In genomic region chr7:63876707-63877322, GRCh38 we compare ENCODE assay signal across 21 cellular contexts.
DNase-seq lines count a peak whose midpoint lies in the region; ATAC-seq, FAIRE-seq and TF ChIP-seq lines count a peak whose summit lies in the region.
"Had no signal": no experiment of that assay in that cellular context is flagged by ENCODE, and none has a peak within 500 bp of the region (broad histone marks: within the 10 kb centered on the region; RNA-seq: fewer than 3 reads in every experiment).

No MANE protein-coding gene starts in this region.

- ATAC-seq in A549 (no peak), HCT116 (no peak), K562 (no peak), GM21447 (IDR thresholded peaks at IDR 0.05; ENCODE audit: unreplicated experiment) (no peak)
- no peak for ATAC-seq in activated T-cell treated with anti-CD3 and anti-CD28 coated beads, Interleukin-2, amount 50 U/mL, for 4 hours
- ATAC-seq in stimulated activated naive CD8-positive, alpha-beta T cell treated with anti-CD3 and anti-CD28 coated beads, Interleukin-15, Interleukin-2, amounts not matched to agents 100 U/mL and 50 U/mL, for 24 hours, result no peak
- ATAC-seq: CD8-positive, alpha-beta T cell had no signal

- H3K56ac ChIP-seq in mesendoderm (ENCODE audit: low read length), result no peak overlapping the region

- H3K36me3 Mint-ChIP-seq in activated T-cell treated with anti-CD3 and anti-CD28 coated beads, Interleukin-2, amount 50 U/mL, for 4 hours (ENCODE audit: insufficient read depth), result peaks cover 3% of the 10 kb centered on the region

- no peak overlapping the region for H3K4me3 Mint-ChIP-seq in activated T-cell treated with anti-CD3 and anti-CD28 coated beads, Interleukin-2, amount 50 U/mL, for 4 hours
- H3K4me3 Mint-ChIP-seq: B cell; CD8-positive, alpha-beta T cell; H9 had no signal

- H3K9me2 ChIP-seq in HCT116 (ENCODE audit: insufficient read depth), result no peaks in the 10 kb centered on the region

- H2BK15ac ChIP-seq in mesendoderm (replicated peaks; ENCODE audit: low read depth), result no peak overlapping the region

- H3K4me1 ChIP-seq in A549, result no peaks in the 10 kb centered on the region
- H3K4me1 ChIP-seq in HCT116 (ENCODE audit: control insufficient read depth in 1 of 2, insufficient read depth in 2 of 2, low read length in 2 of 2), result no peaks in the 10 kb centered on the region
- no peaks in the 10 kb centered on the region for H3K4me1 ChIP-seq in K562 (replicated peaks in 1 of 2; ENCODE audit: control insufficient read depth in 2 of 2, insufficient read depth in 2 of 2, low read length in 2 of 2)
- no peaks in the 10 kb centered on the region for H3K4me1 ChIP-seq in mesendoderm (ENCODE audit: control insufficient read depth, low read depth, low read length)
- H3K4me1 ChIP-seq: BLaER1 treated with 17β-estradiol and CSF1 and Interleukin-3, amounts not matched to agents 10 nM and 100 nM had no signal

- TF ChIP-seq CTCF in A549 (IDR thresholded peaks at IDR 0.05), result no peak
- no peak for TF ChIP-seq CTCF in HCT116 (IDR thresholded peaks at IDR 0.05 in 2 of 3, conservative IDR thresholded peaks at IDR 0.05 in 1 of 3; ENCODE audit: borderline replicate concordance in 1 of 3, insufficient read depth in 1 of 3, low read depth in 2 of 3, low read length in 2 of 3)
- no peak for TF ChIP-seq CTCF in K562 (IDR thresholded peaks at IDR 0.05 in 2 of 3, conservative IDR thresholded peaks at IDR 0.05 in 1 of 3; ENCODE audit: insufficient read depth in 2 of 3, low read depth in 1 of 3, low read length in 3 of 3)

- H2AK5ac ChIP-seq in mesendoderm (ENCODE audit: low read length), result no peak overlapping the region

- H3K9me1 ChIP-seq in K562 (ENCODE audit: control insufficient read depth, insufficient read depth, low read length), result no peaks in the 10 kb centered on the region

- H3K4me3 ChIP-seq in A549 (no peak overlapping the region), HCT116 (replicated peaks in 1 of 2; ENCODE audit: low read depth in 1 of 2, low read length in 2 of 2) (no peak overlapping the region), K562 (no peak overlapping the region), mesendoderm (ENCODE audit: low read length) (no peak overlapping the region)
- H3K4me3 ChIP-seq: BLaER1 treated with 17β-estradiol and CSF1 and Interleukin-3, amounts not matched to agents 10 nM and 100 nM had no signal

- POLR2A ChIA-PET in A549 (lab: Yijun Ruan, JAX), result no interaction called here
- POLR2A ChIA-PET in HCT116 (lab: Charles Lee), result no interaction called here
- POLR2A ChIA-PET in K562 (lab: Yijun Ruan, JAX), result no interaction called here

- no peaks in the 10 kb centered on the region for H3K27me3 ChIP-seq in HCT116 (ENCODE audit: insufficient read depth, low read length)
- no peaks in the 10 kb centered on the region for H3K27me3 ChIP-seq in K562 (ENCODE audit: control insufficient read depth in 2 of 2, insufficient read depth in 2 of 2, low read length in 2 of 2)
- H3K27me3 ChIP-seq in mesendoderm (ENCODE audit: insufficient read depth, low read length, poor library complexity), result no peaks in the 10 kb centered on the region
- H3K27me3 ChIP-seq: BLaER1 treated with 17β-estradiol and CSF1 and Interleukin-3, amounts not matched to agents 10 nM and 100 nM had no signal

- intact Hi-C loops in HCT116 (cut with micrococcal nuclease) (loop anchor here (10.0 kb wide), 1 partner anchor 198 kb away; no protein-coding TSS in a partner anchor), K562 (cut with micrococcal nuclease) (no loop called here)

- no peak overlapping the region for H2AFZ ChIP-seq in HCT116 (ENCODE audit: low read depth, low read length, poor library complexity, severe bottlenecking)
- no peak overlapping the region for H2AFZ ChIP-seq in K562 (ENCODE audit: low read depth, low read length)

- no peak overlapping the region for H3K27ac ChIP-seq in A549
- no peak overlapping the region for H3K27ac ChIP-seq in HCT116 (ENCODE audit: low read depth, low read length)
- no peak overlapping the region for H3K27ac ChIP-seq in K562 (ENCODE audit: extremely low read depth, low read depth, low read length)
- H3K27ac ChIP-seq in mesendoderm (ENCODE audit: low read depth, low read length), result no peak overlapping the region
- H3K27ac ChIP-seq: BLaER1 treated with 17β-estradiol and CSF1 and Interleukin-3, amounts not matched to agents 10 nM and 100 nM; HL-60 had no signal

- H2BK5ac ChIP-seq in mesendoderm (ENCODE audit: low read length), result no peak overlapping the region

- peaks cover 65% of the 10 kb centered on the region for H3K9me3 Mint-ChIP-seq in activated T-cell treated with anti-CD3 and anti-CD28 coated beads, Interleukin-2, amount 50 U/mL, for 4 hours

- no peak overlapping the region for H2BK120ac ChIP-seq in mesendoderm (ENCODE audit: low read depth, low read length)

- DNase-seq in A549 (ENCODE audit: low read depth in 1 of 2, low spot score in 1 of 2) (no peak), HCT116 (ENCODE audit: low read depth, low spot score) (no peak), K562 (ENCODE audit: extremely low read depth in 1 of 4, low spot score in 3 of 4) (no peak), mesendoderm (peak; percentile 0)
- no peak for DNase-seq in activated T-cell treated with anti-CD3 and anti-CD28 coated beads, Interleukin-2, amount 50 U/mL, for 4 hours
- DNase-seq in stimulated activated naive CD8-positive, alpha-beta T cell treated with anti-CD3 and anti-CD28 coated beads, Interleukin-15, Interleukin-2, amounts not matched to agents 100 U/mL and 50 U/mL, for 24 hours, result no peak
- DNase-seq: 8988T; CD8-positive, alpha-beta T cell; COR-L47; GOT3; H9; IMR-90; KBM-7 had no signal

- H3K9ac ChIP-seq in HCT116 (ENCODE audit: low read length) (no peak overlapping the region), K562 (ENCODE audit: insufficient read depth in 1 of 2, low read depth in 2 of 2, low read length in 2 of 2) (no peak overlapping the region), mesendoderm (ENCODE audit: low read length) (no peak overlapping the region)
- H3K9ac ChIP-seq: BLaER1 treated with 17β-estradiol and CSF1 and Interleukin-3, amounts not matched to agents 10 nM and 100 nM had no signal

- H3K27me3 Mint-ChIP-seq in activated T-cell treated with anti-CD3 and anti-CD28 coated beads, Interleukin-2, amount 50 U/mL, for 4 hours (ENCODE audit: low read depth), result no peaks in the 10 kb centered on the region
- H3K27me3 Mint-ChIP-seq: B cell had no signal

- H4K20me1 ChIP-seq in HCT116 (ENCODE audit: insufficient read depth), result no peaks in the 10 kb centered on the region
- H4K20me1 ChIP-seq in K562 (replicated peaks; ENCODE audit: control insufficient read depth, insufficient read depth, low read length), result no peaks in the 10 kb centered on the region
- H4K20me1 ChIP-seq: BLaER1 treated with 17β-estradiol and CSF1 and Interleukin-3, amounts not matched to agents 10 nM and 100 nM had no signal

- H4K8ac ChIP-seq in mesendoderm (ENCODE audit: low read depth, low read length), result no peak overlapping the region

- TF ChIP-seq RAD21 in A549 (conservative IDR thresholded peaks at IDR 0.05 in 1 of 2, IDR thresholded peaks at IDR 0.05 in 1 of 2), result no peak
- TF ChIP-seq RAD21 in HCT116 (IDR thresholded peaks at IDR 0.05; ENCODE audit: low read depth), result no peak
- TF ChIP-seq RAD21 in K562 (CRISPR knock-in tag; conservative IDR thresholded peaks at IDR 0.05 in 1 of 2, IDR thresholded peaks at IDR 0.05 in 1 of 2), result no peak

- H3K4ac ChIP-seq in mesendoderm (ENCODE audit: low read depth, low read length), result no peak overlapping the region

- peaks cover 41% of the 10 kb centered on the region; the same call in 2 of the 3 replicates for H3K9me3 ChIP-seq in A549
- peaks cover 11 to 29% of the 10 kb centered on the region in 2 experiments; a peak in 3 of 4 replicates for H3K9me3 ChIP-seq in HCT116 (ENCODE audit: control insufficient read depth in 1 of 2, insufficient read depth in 1 of 2, low read depth in 1 of 2, low read length in 2 of 2)
- H3K9me3 ChIP-seq in K562 (replicated peaks; ENCODE audit: control insufficient read depth, insufficient read depth, low read depth, low read length), result no peaks in the 10 kb centered on the region

- CTCF ChIA-PET in A549 (lab: Yijun Ruan, JAX), result no interaction called here
- CTCF ChIA-PET in HCT116 (lab: Charles Lee), result no interaction called here
- CTCF ChIA-PET in K562 (lab: Yijun Ruan, JAX; ENCODE audit: low intra/inter-chr PET ratio), result no interaction called here

- H3K4me2 ChIP-seq in A549, result no peak overlapping the region
- H3K4me2 ChIP-seq in HCT116 (ENCODE audit: low read length), result no peak overlapping the region
- H3K4me2 ChIP-seq in K562 (ENCODE audit: insufficient read depth, low read length), result no peak overlapping the region
- H3K4me2 ChIP-seq in mesendoderm (ENCODE audit: low read length), result no peak overlapping the region
- H3K4me2 ChIP-seq: BLaER1 treated with 17β-estradiol and CSF1 and Interleukin-3, amounts not matched to agents 10 nM and 100 nM had no signal

- no TSS peak for BruUV-seq in HCT116 (replicated peaks; lab: Mats Ljungman, UMichigan)
- BruUV-seq in K562 (replicated peaks; lab: Mats Ljungman, UMichigan), result no TSS peak

- H3K36me3 ChIP-seq in HCT116 (ENCODE audit: control insufficient read depth in 1 of 2, insufficient read depth in 2 of 2, low read length in 2 of 2), result no peaks in the 10 kb centered on the region
- H3K36me3 ChIP-seq in K562 (ENCODE audit: control insufficient read depth, insufficient read depth, low read length), result no peaks in the 10 kb centered on the region
- H3K36me3 ChIP-seq in mesendoderm (ENCODE audit: control insufficient read depth, insufficient read depth, low read length), result no peaks in the 10 kb centered on the region
- H3K36me3 ChIP-seq: BLaER1 treated with 17β-estradiol and CSF1 and Interleukin-3, amounts not matched to agents 10 nM and 100 nM had no signal

- WGBS in A549 (ENCODE audit: missing lambda C conversion rate), result 3% methylated on average over 1 of the region's 1 CpG
- WGBS in K562 (ENCODE audit: insufficient coverage, low coverage, missing lambda C conversion rate), result 0% methylated on average over 1 of the region's 1 CpG
- WGBS in mesendoderm (ENCODE audit: extremely low coverage, insufficient coverage, low lambda C conversion rate), result no CpG with 5 or more reads among the region's 1 CpG

- no peaks in the 10 kb centered on the region for H3K79me1 ChIP-seq in mesendoderm (ENCODE audit: low read length)

- RAD21 ChIA-PET in HCT116 (lab: Charles Lee; ENCODE audit: low non-redundant PET in 1 of 2, low total read pairs in 2 of 2, uncharacterized antibody in 2 of 2, unreplicated experiment in 2 of 2), result no interaction called here

- FAIRE-seq in A549 (lab: Jason Lieb, UNC) (no peak), K562 (lab: Jason Lieb, UNC) (no peak)
- FAIRE-seq: D721Med, G401.6, GM12892, GM18507 had no signal

- TF ChIP-seq EP300 in A549 (IDR thresholded peaks at IDR 0.05) (no peak), K562 (IDR thresholded peaks at IDR 0.05; ENCODE audit: low read length) (no peak)

- H3K18ac ChIP-seq in mesendoderm (ENCODE audit: low read length), result no peak overlapping the region

- no peak overlapping the region for H3K23ac ChIP-seq in mesendoderm (ENCODE audit: low read length)

- no peaks in the 10 kb centered on the region for H3K4me1 Mint-ChIP-seq in activated T-cell treated with anti-CD3 and anti-CD28 coated beads, Interleukin-2, amount 50 U/mL, for 4 hours (ENCODE audit: low read depth)
- H3K4me1 Mint-ChIP-seq: B cell, H9 had no signal

- no peak overlapping the region for H4K5ac ChIP-seq in mesendoderm (ENCODE audit: low read length)

- TF ChIP-seq POLR2A in A549 (IDR thresholded peaks at IDR 0.05; ENCODE audit: low read length), result no peak
- no peak for TF ChIP-seq POLR2A in HCT116 (IDR thresholded peaks at IDR 0.05; ENCODE audit: borderline replicate concordance, extremely low read depth, insufficient read depth, insufficient read length)
- no peak for TF ChIP-seq POLR2A in K562 (conservative IDR thresholded peaks at IDR 0.05)

- in situ Hi-C loops in K562 (cut with MboI), result no loop called here

- no peaks in the 10 kb centered on the region for H3K79me2 ChIP-seq in HCT116 (ENCODE audit: insufficient read depth, low read length)
- H3K79me2 ChIP-seq in K562 (ENCODE audit: control insufficient read depth, insufficient read depth, low read length), result no peaks in the 10 kb centered on the region
- H3K79me2 ChIP-seq in mesendoderm (ENCODE audit: control insufficient read depth, insufficient read depth, low read length), result no peaks in the 10 kb centered on the region
